23 cellular contexts compared by ENCODE assay signal in the genomic region with DNA sequence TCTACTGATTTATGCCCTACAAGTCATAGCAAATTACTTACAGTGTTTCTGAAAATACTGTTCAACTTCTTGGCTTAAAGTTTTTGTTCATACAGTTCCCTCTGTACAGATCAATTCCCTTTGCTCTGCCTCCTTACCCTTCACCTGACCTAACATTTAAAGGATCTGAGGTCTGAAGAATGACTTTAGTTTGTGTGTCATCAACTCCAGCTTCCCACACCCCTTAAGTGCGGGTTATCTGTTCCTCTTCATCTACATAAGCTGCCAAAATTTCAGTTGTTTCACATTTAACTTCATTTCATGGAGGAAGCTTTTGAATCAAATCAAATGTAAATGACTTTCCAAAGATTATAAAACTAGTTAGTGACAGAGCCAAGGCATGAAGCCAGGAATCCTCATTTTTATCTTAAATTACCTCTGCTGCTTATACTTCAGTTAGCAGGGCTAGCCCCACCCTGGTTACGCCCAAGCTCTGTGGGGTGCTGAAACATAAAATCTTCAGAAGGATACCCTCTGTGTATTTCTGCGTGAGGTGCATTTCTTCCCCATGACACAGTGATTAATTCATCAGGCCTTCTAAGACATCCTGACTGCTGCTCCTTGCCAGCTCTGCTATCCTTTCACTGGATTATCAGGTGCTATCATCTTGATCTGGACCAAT. TPM values are rescaled to one million over a fixed set of nuclear protein-coding genes. Genes with fewer than 3 reads are reported as not detected.
A peak's percentile ranks its signal among the peaks of the same experiment; 100 is the strongest.
DNase-seq lines count a peak whose midpoint lies in the region; ATAC-seq and TF ChIP-seq lines count a peak whose summit lies in the region.
"Had no signal": no experiment of that assay in that cellular context is flagged by ENCODE, and none has a peak within 500 bp of the region (broad histone marks: within the 10 kb centered on the region; RNA-seq: fewer than 3 reads in every experiment).

No MANE protein-coding gene starts in this region.

- H3K9me3 ChIP-seq in SK-N-MC (ENCODE audit: low read depth, low read length), result no peaks in the 10 kb centered on the region
- H3K9me3 ChIP-seq: body of pancreas, left lung, psoas muscle, SJSA1, upper lobe of left lung had no signal

- TF ChIP-seq CTCF in fibroblast of mammary gland (conservative IDR thresholded peaks at IDR 0.05; ENCODE audit: control insufficient read depth, insufficient read depth, low read depth, low read length) (no peak), brain microvascular endothelial cell (IDR thresholded peaks at IDR 0.05; ENCODE audit: low read depth, low read length, missing control alignments) (no peak)

- no peaks in the 10 kb centered on the region for H3K27me3 ChIP-seq in brain microvascular endothelial cell (replicated peaks)
- H3K27me3 ChIP-seq: body of pancreas, left lung, SJSA1, upper lobe of left lung had no signal

- H3K36me3 ChIP-seq in SK-N-MC (ENCODE audit: insufficient read depth, low read length) (no peaks in the 10 kb centered on the region), brain microvascular endothelial cell (replicated peaks) (no peaks in the 10 kb centered on the region)
- H3K36me3 ChIP-seq: left lung, SJSA1, upper lobe of left lung had no signal

- in situ Hi-C loops in brain microvascular endothelial cell (cut with HindIII; ENCODE audit: low pct_ligation_motif_present, low sequenced_read_pairs), result no loop called here

- H3K9ac ChIP-seq in SK-N-MC (ENCODE audit: insufficient read length), result no peak overlapping the region

- H3K4me3 ChIP-seq in SK-N-MC (peak overlapping the region; percentile 11; the same call in 1 of the 2 replicates), fibroblast of mammary gland (ENCODE audit: control insufficient read depth, low read depth, low read length) (no peak overlapping the region), brain microvascular endothelial cell (ENCODE audit: low read depth, low read length) (no peak overlapping the region)
- H3K4me3 ChIP-seq: body of pancreas, left lung, PC-9, psoas muscle, SJSA1, smooth muscle cell, upper lobe of left lung had no signal

- ATAC-seq in left cardiac atrium, result peak; percentile 41 to 81
- no peak for ATAC-seq in Right ventricle myocardium superior (ENCODE audit: poor library complexity)
- no peak for ATAC-seq in HG02973 (IDR thresholded peaks at IDR 0.05; ENCODE audit: unreplicated experiment)
- no peak for ATAC-seq in GM18498 (IDR thresholded peaks at IDR 0.05; ENCODE audit: unreplicated experiment)
- ATAC-seq: activated naive CD4-positive, alpha-beta T cell treated with anti-CD3 and anti-CD28 coated beads, Interleukin-2, amount 50 U/mL, for 72 hours; body of pancreas; left lung; psoas muscle had no signal

- H3K27ac ChIP-seq in SK-N-MC (no peak overlapping the region), brain microvascular endothelial cell (no peak overlapping the region)
- H3K27ac ChIP-seq: body of pancreas, left lung, PC-9, psoas muscle, SJSA1, upper lobe of left lung had no signal

- DNase-seq in left cardiac atrium (no peak), Right ventricle myocardium superior (no peak), SK-N-MC (ENCODE audit: low read depth, low spot score) (no peak), fibroblast of mammary gland (ENCODE audit: low read depth) (peak; percentile 55), brain microvascular endothelial cell (no peak), NCI-H1417 (lab: John Stamatoyannopoulos, UW) (no peak)
- DNase-seq: activated CD4-positive, alpha-beta T cell treated with anti-CD3 and anti-CD28 coated beads for 1 hour; body of pancreas; DMS 273 treated with DMSO at 0.1 percent for 48 hours; left lung; midbrain; NCI-H1105 treated with DMSO at 0.1 percent for 48 hours; PC-9; psoas muscle; stimulated activated CD4-positive, alpha-beta T cell treated with anti-CD3 and anti-CD28 coated beads, Interleukin-4, amount 100 ng/mL, for 1 hour; upper lobe of left lung had no signal

- intact Hi-C loops in left cardiac atrium (cut with DNase I) (no loop called here), Right ventricle myocardium superior (cut with DNase I) (no loop called here)

RNA-seq across cellular contexts. Expression of a gene that starts 16.5 kb away (rescaled TPM):
- 1 to 10 TPM; 9.0 to 9.2 TPM for total RNA-seq in left cardiac atrium
- 0.81 TPM for total RNA-seq in Right ventricle myocardium superior
- total RNA-seq: activated CD8-positive, alpha-beta memory T cell treated with anti-CD3 and anti-CD28 coated beads for 36 hours; activated naive CD4-positive, alpha-beta T cell treated with anti-CD3 and anti-CD28 coated beads, Interleukin-2, amount 50 U/mL, for 72 hours; neural crest cell had no signal

RNA-seq across cellular contexts. Expression of a gene that starts 32.6 kb away (rescaled TPM):
- total RNA-seq in left cardiac atrium, result not detected
- total RNA-seq in Right ventricle myocardium superior, result not detected
- total RNA-seq: activated CD8-positive, alpha-beta memory T cell treated with anti-CD3 and anti-CD28 coated beads for 36 hours; activated naive CD4-positive, alpha-beta T cell treated with anti-CD3 and anti-CD28 coated beads, Interleukin-2, amount 50 U/mL, for 72 hours; body of pancreas; left lung; neural crest cell; PC-9; psoas muscle; SJSA1; smooth muscle cell; upper lobe of left lung had no signal

RNA-seq across cellular contexts. Expression of a gene that starts 49.2 kb away (rescaled TPM):
- 1 to 10 TPM; 1.1 to 1.5 TPM for total RNA-seq in left cardiac atrium
- not detected for total RNA-seq in Right ventricle myocardium superior
- total RNA-seq: activated CD8-positive, alpha-beta memory T cell treated with anti-CD3 and anti-CD28 coated beads for 36 hours; activated naive CD4-positive, alpha-beta T cell treated with anti-CD3 and anti-CD28 coated beads, Interleukin-2, amount 50 U/mL, for 72 hours; neural crest cell; PC-9; SJSA1 had no signal

Comparison
In these comparisons a context has a peak if more than half of its experiments do, and no peak if none do; other contexts are left out.
1. ATAC-seq: peak in left cardiac atrium (2 of 2); none in Right ventricle myocardium superior (single experiment), HG02973 (single experiment) and GM18498 (single experiment).